ENCODE assay signal across 1 cellular context in genomic region chr20:54469952-54470351, GRCh38.
TF ChIP-seq lines count a peak whose summit lies in the region.

No MANE protein-coding gene starts in this region.

TF ChIP-seq in GM12878, 131 proteins besides CTCF, POLR2A, EP300 and RAD21 (continued from another document):
- 0 out of 2 replicates have a peak, but pooled peaks have one; percentile 12 for TF ChIP-seq NFXL1 (IDR thresholded peaks at IDR 0.05; ENCODE audit: borderline replicate concordance)
- TF ChIP-seq ETV6 (conservative IDR thresholded peaks at IDR 0.05 in 1 of 2, IDR thresholded peaks at IDR 0.05 in 1 of 2; ENCODE audit: borderline replicate concordance in 1 of 2, low read depth in 1 of 2): peak in 1 of 2 experiments; percentile 43; a peak in 1 of 4 replicates
- no peak for TF ChIP-seq HDAC6 (IDR thresholded peaks at IDR 0.05; ENCODE audit: unreplicated experiment)
- no peak for TF ChIP-seq NRF1 (conservative IDR thresholded peaks at IDR 0.05; ENCODE audit: low read depth, low read length)
- TF ChIP-seq SUZ12 (IDR thresholded peaks at IDR 0.05; ENCODE audit: unreplicated experiment): no peak
- TF ChIP-seq IRF4 (IDR thresholded peaks at IDR 0.05; ENCODE audit: low read depth, low read length): no peak
- TF ChIP-seq ZNF274 (IDR thresholded peaks at IDR 0.05; ENCODE audit: insufficient read depth, insufficient read length): no peak
- TF ChIP-seq POU2F2 (IDR thresholded peaks at IDR 0.05; ENCODE audit: borderline replicate concordance, low read depth, low read length): no peak
- TF ChIP-seq EGR1 (IDR thresholded peaks at IDR 0.05; ENCODE audit: borderline replicate concordance in 1 of 2, low read depth in 2 of 2, low read length in 2 of 2): no peak
- no peak for TF ChIP-seq MEF2B (IDR thresholded peaks at IDR 0.05; ENCODE audit: partially characterized antibody, poor library complexity, severe bottlenecking)
- TF ChIP-seq, protein P1, sequence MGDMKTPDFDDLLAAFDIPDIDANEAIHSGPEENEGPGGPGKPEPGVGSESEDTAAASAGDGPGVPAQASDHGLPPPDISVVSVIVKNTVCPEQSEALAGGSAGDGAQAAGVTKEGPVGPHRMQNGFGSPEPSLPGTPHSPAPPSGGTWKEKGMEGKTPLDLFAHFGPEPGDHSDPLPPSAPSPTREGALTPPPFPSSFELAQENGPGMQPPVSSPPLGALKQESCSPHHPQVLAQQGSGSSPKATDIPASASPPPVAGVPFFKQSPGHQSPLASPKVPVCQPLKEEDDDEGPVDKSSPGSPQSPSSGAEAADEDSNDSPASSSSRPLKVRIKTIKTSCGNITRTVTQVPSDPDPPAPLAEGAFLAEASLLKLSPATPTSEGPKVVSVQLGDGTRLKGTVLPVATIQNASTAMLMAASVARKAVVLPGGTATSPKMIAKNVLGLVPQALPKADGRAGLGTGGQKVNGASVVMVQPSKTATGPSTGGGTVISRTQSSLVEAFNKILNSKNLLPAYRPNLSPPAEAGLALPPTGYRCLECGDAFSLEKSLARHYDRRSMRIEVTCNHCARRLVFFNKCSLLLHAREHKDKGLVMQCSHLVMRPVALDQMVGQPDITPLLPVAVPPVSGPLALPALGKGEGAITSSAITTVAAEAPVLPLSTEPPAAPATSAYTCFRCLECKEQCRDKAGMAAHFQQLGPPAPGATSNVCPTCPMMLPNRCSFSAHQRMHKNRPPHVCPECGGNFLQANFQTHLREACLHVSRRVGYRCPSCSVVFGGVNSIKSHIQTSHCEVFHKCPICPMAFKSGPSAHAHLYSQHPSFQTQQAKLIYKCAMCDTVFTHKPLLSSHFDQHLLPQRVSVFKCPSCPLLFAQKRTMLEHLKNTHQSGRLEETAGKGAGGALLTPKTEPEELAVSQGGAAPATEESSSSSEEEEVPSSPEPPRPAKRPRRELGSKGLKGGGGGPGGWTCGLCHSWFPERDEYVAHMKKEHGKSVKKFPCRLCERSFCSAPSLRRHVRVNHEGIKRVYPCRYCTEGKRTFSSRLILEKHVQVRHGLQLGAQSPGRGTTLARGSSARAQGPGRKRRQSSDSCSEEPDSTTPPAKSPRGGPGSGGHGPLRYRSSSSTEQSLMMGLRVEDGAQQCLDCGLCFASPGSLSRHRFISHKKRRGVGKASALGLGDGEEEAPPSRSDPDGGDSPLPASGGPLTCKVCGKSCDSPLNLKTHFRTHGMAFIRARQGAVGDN (IDR thresholded peaks at IDR 0.05): no peak
- no peak for TF ChIP-seq NR2C2 (IDR thresholded peaks at IDR 0.05; ENCODE audit: borderline replicate concordance, control insufficient read depth, insufficient read length, low read depth)
- TF ChIP-seq MXI1 (IDR thresholded peaks at IDR 0.05; ENCODE audit: low read depth, low read length): no peak
